Comparison of ENCODE assay signal across 9 cellular contexts in the genomic region with DNA sequence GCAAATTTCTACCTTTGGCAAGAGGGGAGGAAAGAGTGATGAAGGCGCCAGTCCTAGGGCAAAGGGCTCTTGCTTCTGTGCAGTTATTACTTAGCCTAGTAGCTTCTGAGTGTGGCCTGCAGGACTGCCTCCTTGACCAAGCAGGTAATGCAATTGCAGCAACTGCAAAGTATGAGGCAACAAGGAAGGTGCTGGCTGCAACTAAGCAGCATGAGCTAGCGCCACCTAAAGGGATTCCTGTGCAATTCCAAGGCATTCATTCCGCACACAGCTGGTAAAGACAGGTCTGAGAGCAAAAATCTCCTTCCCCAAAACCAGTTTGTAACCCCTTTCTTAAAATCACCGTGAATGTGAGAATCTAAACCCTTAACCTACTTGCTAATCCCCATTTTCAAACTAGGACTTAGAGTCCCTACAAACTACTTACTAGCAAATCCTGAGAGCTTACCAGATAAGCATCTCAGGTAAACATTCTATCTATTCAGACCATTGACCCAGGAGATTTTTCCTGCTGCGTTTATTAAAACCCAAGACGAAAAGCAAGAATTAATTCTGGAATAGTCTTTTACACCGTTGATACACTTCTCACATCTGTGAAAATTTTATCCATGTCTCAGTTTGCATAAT.
DNase-seq lines count a peak whose midpoint lies in the region; ATAC-seq and TF ChIP-seq lines count a peak whose summit lies in the region.
"Had no signal": no experiment of that assay in that cellular context is flagged by ENCODE, and none has a peak within 500 bp of the region (broad histone marks: within the 10 kb centered on the region; RNA-seq: fewer than 3 reads in every experiment).

No MANE protein-coding gene starts in this region.

- H3K4me1 Mint-ChIP-seq in CD4-positive, alpha-beta memory T cell: peaks cover 1 to 10% (median 5%) of the 10 kb centered on the region in 4 donors
- H3K4me1 Mint-ChIP-seq in activated CD8-positive, alpha-beta memory T cell treated with anti-CD3 and anti-CD28 coated beads, Interleukin-2, amount 10 ng/mL, durations not matched to agents 7 days and 5 days: peaks cover 20% of the 10 kb centered on the region

- H3K4me3 ChIP-seq in brain microvascular endothelial cell (ENCODE audit: low read depth, low read length): no peak overlapping the region
- H3K4me3 ChIP-seq in osteoblast (ENCODE audit: insufficient read depth, low read length): no peak overlapping the region
- no peak overlapping the region for H3K4me3 ChIP-seq in CD4-positive, alpha-beta memory T cell (ENCODE audit: low read length in 2 of 2)

- peaks cover 3 to 37% (median 19%) of the 10 kb centered on the region in 8 donors for H3K9me3 Mint-ChIP-seq in CD4-positive, alpha-beta memory T cell
- peaks cover 4% of the 10 kb centered on the region for H3K9me3 Mint-ChIP-seq in activated CD8-positive, alpha-beta memory T cell treated with anti-CD3 and anti-CD28 coated beads, Interleukin-2, amount 10 ng/mL, durations not matched to agents 7 days and 5 days (ENCODE audit: low read depth)

- peaks cover 5 to 13% of the 10 kb centered on the region in 2 donors for H3K27me3 Mint-ChIP-seq in CD4-positive, alpha-beta memory T cell
- H3K27me3 Mint-ChIP-seq in activated CD8-positive, alpha-beta memory T cell treated with anti-CD3 and anti-CD28 coated beads, Interleukin-2, amount 10 ng/mL, durations not matched to agents 7 days and 5 days: peaks cover 16% of the 10 kb centered on the region

- H3K4me3 Mint-ChIP-seq in CD4-positive, alpha-beta memory T cell: no peak overlapping the region
- H3K4me3 Mint-ChIP-seq in activated CD8-positive, alpha-beta memory T cell treated with anti-CD3 and anti-CD28 coated beads, Interleukin-2, amount 10 ng/mL, durations not matched to agents 7 days and 5 days: no peak overlapping the region
- H3K4me3 Mint-ChIP-seq: naive thymus-derived CD4-positive, alpha-beta T cell had no signal

- H3K27ac ChIP-seq in brain microvascular endothelial cell: no peak overlapping the region
- H3K27ac ChIP-seq in osteoblast (ENCODE audit: low read depth, low read length): no peak overlapping the region
- no peak overlapping the region for H3K27ac ChIP-seq in CD4-positive, alpha-beta memory T cell (ENCODE audit: low read depth, low read length)

- no peak overlapping the region for H3K27ac Mint-ChIP-seq in CD4-positive, alpha-beta memory T cell
- no peak overlapping the region for H3K27ac Mint-ChIP-seq in activated CD8-positive, alpha-beta memory T cell treated with anti-CD3 and anti-CD28 coated beads, Interleukin-2, amount 10 ng/mL, durations not matched to agents 7 days and 5 days
- H3K27ac Mint-ChIP-seq: naive thymus-derived CD4-positive, alpha-beta T cell had no signal

- TF ChIP-seq CTCF in brain microvascular endothelial cell (IDR thresholded peaks at IDR 0.05; ENCODE audit: low read depth, low read length, missing control alignments) (peak; percentile 77), osteoblast (IDR thresholded peaks at IDR 0.05; ENCODE audit: extremely low read depth, low read depth, low read length) (peak; percentile 50)

- H3K27me3 ChIP-seq in brain microvascular endothelial cell (replicated peaks) (no peaks in the 10 kb centered on the region), osteoblast (ENCODE audit: insufficient read depth, low read length) (no peaks in the 10 kb centered on the region)
- H3K27me3 ChIP-seq in CD4-positive, alpha-beta memory T cell (ENCODE audit: insufficient read depth, low read length): no peaks in the 10 kb centered on the region

- peak; percentile 1 for DNase-seq in NCI-H2196 (lab: John Stamatoyannopoulos, UW; ENCODE audit: unreplicated experiment)
- no peak for DNase-seq in NCI-H2196 treated with DMSO at 0.1 percent for 48 hours (lab: John Stamatoyannopoulos, UW; ENCODE audit: unreplicated experiment)
- DNase-seq in NCI-H146 (lab: John Stamatoyannopoulos, UW): peak; percentile 91
- DNase-seq in brain microvascular endothelial cell: peak; percentile 9
- no peak for DNase-seq in osteoblast (ENCODE audit: insufficient read length, low spot score, missing footprints)
- no peak for DNase-seq in CD4-positive, alpha-beta memory T cell
- no peak for DNase-seq in activated CD8-positive, alpha-beta memory T cell treated with anti-CD3 and anti-CD28 coated beads, Interleukin-2, amount 10 ng/mL, durations not matched to agents 7 days and 5 days
- DNase-seq: naive thymus-derived CD4-positive, alpha-beta T cell had no signal

- CTCF ChIA-PET in CD4-positive, alpha-beta memory T cell (lab: Charles Lee; ENCODE audit: partially characterized antibody): interaction anchor here (1.5 kb wide), 1 partner anchor 204 kb away, joined by 3 read pairs; no protein-coding TSS in a partner anchor
- CTCF ChIA-PET in activated CD8-positive, alpha-beta memory T cell treated with anti-CD3 and anti-CD28 coated beads, Interleukin-2, amount 10 ng/mL, durations not matched to agents 7 days and 5 days (lab: Charles Lee): interaction anchor here (1.0 kb wide), 1 partner anchor 201 kb away, joined by 3 read pairs; no protein-coding TSS in a partner anchor

- peaks cover 27% of the 10 kb centered on the region for H3K4me1 ChIP-seq in osteoblast (ENCODE audit: insufficient read depth, low read length)
- H3K4me1 ChIP-seq in CD4-positive, alpha-beta memory T cell (ENCODE audit: insufficient read depth, low read length): no peaks in the 10 kb centered on the region

- ATAC-seq in activated CD8-positive, alpha-beta memory T cell treated with anti-CD3 and anti-CD28 coated beads, Interleukin-2, amount 10 ng/mL, durations not matched to agents 7 days and 5 days: no peak
- ATAC-seq in GM21390 (IDR thresholded peaks at IDR 0.05; ENCODE audit: unreplicated experiment): no peak
- ATAC-seq: naive thymus-derived CD4-positive, alpha-beta T cell had no signal

- no peaks in the 10 kb centered on the region for H4K20me1 ChIP-seq in osteoblast (ENCODE audit: insufficient read depth, low read length)

- peaks cover 2% of the 10 kb centered on the region for H3K9me3 ChIP-seq in osteoblast (ENCODE audit: low read depth, low read length)
- peaks cover 0 to 3% of the 10 kb centered on the region in 2 donors for H3K9me3 ChIP-seq in CD4-positive, alpha-beta memory T cell (ENCODE audit: control insufficient read depth in 1 of 2, low read length in 2 of 2)

- POLR2A ChIA-PET in CD4-positive, alpha-beta memory T cell (lab: Charles Lee; ENCODE audit: partially characterized antibody): no interaction called here

- H3K36me3 Mint-ChIP-seq in CD4-positive, alpha-beta memory T cell: peaks cover 1 to 12% of the 10 kb centered on the region in 2 donors
- H3K36me3 Mint-ChIP-seq in activated CD8-positive, alpha-beta memory T cell treated with anti-CD3 and anti-CD28 coated beads, Interleukin-2, amount 10 ng/mL, durations not matched to agents 7 days and 5 days: peaks cover 14% of the 10 kb centered on the region

- no peaks in the 10 kb centered on the region for H3K36me3 ChIP-seq in brain microvascular endothelial cell (replicated peaks)
- no peaks in the 10 kb centered on the region for H3K36me3 ChIP-seq in osteoblast (ENCODE audit: insufficient read depth, low read length)
- no peaks in the 10 kb centered on the region for H3K36me3 ChIP-seq in CD4-positive, alpha-beta memory T cell (ENCODE audit: insufficient read depth, low read length)

- intact Hi-C loops in CD4-positive, alpha-beta memory T cell (cut with micrococcal nuclease): no loop called here

- no peak overlapping the region for H2AFZ ChIP-seq in osteoblast (ENCODE audit: low read length)

- H3K79me2 ChIP-seq in osteoblast (ENCODE audit: insufficient read depth, low read length): no peaks in the 10 kb centered on the region

- H3K4me2 ChIP-seq in osteoblast (ENCODE audit: insufficient read depth, low read length): no peak overlapping the region

- in situ Hi-C loops in brain microvascular endothelial cell (cut with HindIII; ENCODE audit: low pct_ligation_motif_present, low sequenced_read_pairs): no loop called here

Comparison
In these comparisons a context has a peak if more than half of its experiments do, and no peak if none do; other contexts are left out.
1. DNase-seq: peak in NCI-H2196 (single experiment), NCI-H146 (single experiment) and brain microvascular endothelial cell (single experiment); none in NCI-H2196 treated with DMSO at 0.1 percent for 48 hours (single experiment), osteoblast (single experiment), CD4-positive, alpha-beta memory T cell (0 of 5) and activated CD8-positive, alpha-beta memory T cell treated with anti-CD3 and anti-CD28 coated beads, Interleukin-2, amount 10 ng/mL, durations not matched to agents 7 days and 5 days (single experiment).